8 cellular contexts compared by ENCODE assay signal in genomic region chr5:179801304-179802206, GRCh38. TPM values are rescaled to one million over a fixed set of nuclear protein-coding genes. Genes with fewer than 3 reads are reported as not detected.
DNase-seq lines count a peak whose midpoint lies in the region; ATAC-seq and TF ChIP-seq lines count a peak whose summit lies in the region.

No MANE protein-coding gene starts in this region.

- no peak overlapping the region for H3K4me3 ChIP-seq in Jurkat, Clone E6-1 (ENCODE audit: low read length)
- no peak overlapping the region for H3K4me3 ChIP-seq in neural cell (ENCODE audit: low read length)
- H3K4me3 ChIP-seq in thoracic aorta = no peak overlapping the region

- ATAC-seq in GM18511 (IDR thresholded peaks at IDR 0.05; ENCODE audit: unreplicated experiment) = peak; percentile 43
- ATAC-seq in effector memory CD8-positive, alpha-beta T cell (replicated peaks) = peak; percentile 58
- ATAC-seq in thoracic aorta (ENCODE audit: insufficient number of reproducible peaks, low FRiP score, low read depth) = no peak
- no peak for ATAC-seq in HG03097 (IDR thresholded peaks at IDR 0.05; ENCODE audit: low FRiP score, unreplicated experiment)
- no peak for ATAC-seq in HG02571 (IDR thresholded peaks at IDR 0.05; ENCODE audit: unreplicated experiment)

- H3K4me1 ChIP-seq in thoracic aorta (ENCODE audit: control insufficient read depth in 1 of 2, low read depth in 2 of 2) = peaks cover 19 to 34% of the 10 kb centered on the region in 2 donors

- peaks cover 42% of the 10 kb centered on the region for H3K36me3 Mint-ChIP-seq in effector memory CD8-positive, alpha-beta T cell (ENCODE audit: insufficient read depth)

- H3K9me3 ChIP-seq in neural cell (ENCODE audit: low read length) = no peaks in the 10 kb centered on the region
- H3K9me3 ChIP-seq in thoracic aorta = no peaks in the 10 kb centered on the region

- H3K27me3 ChIP-seq in neural cell (ENCODE audit: insufficient read depth, low read depth, low read length) (no peaks in the 10 kb centered on the region), thoracic aorta (replicated peaks; ENCODE audit: insufficient read depth) (no peaks in the 10 kb centered on the region)

- H3K27me3 Mint-ChIP-seq in effector memory CD8-positive, alpha-beta T cell = no peaks in the 10 kb centered on the region

- no peak overlapping the region for H2AFZ ChIP-seq in neural cell (ENCODE audit: low read depth, low read length)

- TF ChIP-seq CTCF in neural cell (IDR thresholded peaks at IDR 0.05; ENCODE audit: poor library complexity, severe bottlenecking) = peak; percentile 21
- TF ChIP-seq CTCF in thoracic aorta (IDR thresholded peaks at IDR 0.05) = peak; percentile 54

- H4K20me1 ChIP-seq in neural cell (ENCODE audit: insufficient read depth) = no peaks in the 10 kb centered on the region

- peak overlapping the region in 1 of 2 donors; percentile 10 for H3K4me3 Mint-ChIP-seq in effector memory CD8-positive, alpha-beta T cell

- no peak overlapping the region for H3K9ac ChIP-seq in neural cell (ENCODE audit: low read length)

- H3K36me3 ChIP-seq in neural cell (ENCODE audit: insufficient read depth, low read length) (no peaks in the 10 kb centered on the region), thoracic aorta (peaks cover 32% of the 10 kb centered on the region)

- DNase-seq in Jurkat, Clone E6-1 (ENCODE audit: low read depth, low spot score) = peak; percentile 49
- peak; percentile 92 for DNase-seq in activated CD4-positive, alpha-beta T cell treated with anti-CD3 and anti-CD28 coated beads, Interleukin-2, amount 50 U/mL, for 48 hours
- DNase-seq in effector memory CD8-positive, alpha-beta T cell = peak; percentile 80 to 81 (median 81)
- no peak for DNase-seq in thoracic aorta (ENCODE audit: low spot score)

- TF ChIP-seq EP300 in neural cell (conservative IDR thresholded peaks at IDR 0.05; ENCODE audit: poor library complexity, severe bottlenecking) = no peak

- no peaks in the 10 kb centered on the region for H3K79me2 ChIP-seq in neural cell (replicated peaks; ENCODE audit: insufficient read depth, low read length)

- TF ChIP-seq RAD21 in neural cell (conservative IDR thresholded peaks at IDR 0.05) = no peak

- no peaks in the 10 kb centered on the region for H3F3A ChIP-seq in neural cell (ENCODE audit: insufficient read depth, low read length, poor library complexity, severe bottlenecking)

- H3K27ac ChIP-seq in neural cell (ENCODE audit: low read length) (no peak overlapping the region), thoracic aorta (no peak overlapping the region)

- H3K4me1 Mint-ChIP-seq in effector memory CD8-positive, alpha-beta T cell (ENCODE audit: low read depth in 2 of 2) = peaks cover 29 to 37% of the 10 kb centered on the region in 2 donors

- H3K27ac Mint-ChIP-seq in effector memory CD8-positive, alpha-beta T cell = peak overlapping the region in 1 of 2 donors; percentile 70

- no peaks in the 10 kb centered on the region for H3K9me2 ChIP-seq in neural cell (ENCODE audit: insufficient read depth, low read length)

- H3K4me2 ChIP-seq in neural cell (ENCODE audit: low read length) = no peak overlapping the region

- H3K9me3 Mint-ChIP-seq in effector memory CD8-positive, alpha-beta T cell = no peaks in the 10 kb centered on the region

TF ChIP-seq in neural cell, 6 proteins besides CTCF, POLR2A, EP300 and RAD21:
- TF ChIP-seq POLR2AphosphoS5 (IDR thresholded peaks at IDR 0.05) (no peak), SMC3 (conservative IDR thresholded peaks at IDR 0.05; ENCODE audit: poor library complexity) (no peak), MXI1 (conservative IDR thresholded peaks at IDR 0.05; ENCODE audit: poor library complexity, severe bottlenecking) (no peak), TAF1 (IDR thresholded peaks at IDR 0.05; ENCODE audit: low read depth) (no peak), EZH2 (IDR thresholded peaks at IDR 0.05; ENCODE audit: borderline replicate concordance, insufficient read depth, low read length, poor library complexity, severe bottlenecking) (no peak), REST (IDR thresholded peaks at IDR 0.05; ENCODE audit: borderline replicate concordance) (no peak)
TF ChIP-seq in neural cell: peak in this region for 0.

RNA-seq across cellular contexts. Expression of gene MGAT4B, which starts 5.1 kb away (rescaled TPM):
- polyA plus RNA-seq in Jurkat, Clone E6-1 (2012; ENCODE audit: insufficient read depth, insufficient read length) = 57.3 TPM
- 70.6 and 83.7 TPM in 2 replicates for polyA plus RNA-seq in neural cell
- polyA minus RNA-seq in neural cell = 46.0 and 56.5 TPM in 2 replicates
- total RNA-seq in thoracic aorta = 10 to 100 TPM; 66.5 to 87.7 TPM

RNA-seq across cellular contexts. Expression of gene LTC4S, which starts 7.8 kb away (rescaled TPM):
- 1.9 TPM for polyA plus RNA-seq in Jurkat, Clone E6-1 (2012; ENCODE audit: insufficient read depth, insufficient read length)
- 5.9 TPM in 1 of 2 replicates, not detected in the other for polyA plus RNA-seq in neural cell
- not detected in 2 replicates for polyA minus RNA-seq in neural cell
- total RNA-seq in thoracic aorta = 1 to 10 TPM; 4.9 to 6.6 TPM

RNA-seq across cellular contexts. Expression of gene SQSTM1, which starts 19.1 kb away (rescaled TPM):
- 43.5 TPM for polyA plus RNA-seq in Jurkat, Clone E6-1 (2012; ENCODE audit: insufficient read depth, insufficient read length)
- 64.5 and 77.6 TPM in 2 replicates for polyA plus RNA-seq in neural cell
- 66.7 and 79.6 TPM in 2 replicates for polyA minus RNA-seq in neural cell
- 100 to 1,000 TPM; 375 to 469 TPM for total RNA-seq in thoracic aorta

RNA-seq across cellular contexts. Expression of gene MRNIP, which starts 57.1 kb away (rescaled TPM):
- polyA plus RNA-seq in Jurkat, Clone E6-1 (2012; ENCODE audit: insufficient read depth, insufficient read length) = 17.1 TPM
- 121 and 155 TPM in 2 replicates for polyA plus RNA-seq in neural cell
- 56.0 and 59.3 TPM in 2 replicates for polyA minus RNA-seq in neural cell
- total RNA-seq in thoracic aorta = 10 to 100 TPM; 46.2 to 54.2 TPM

Comparison
In these comparisons a context has a peak if more than half of its experiments do, and no peak if none do; other contexts are left out.
1. ATAC-seq: peak in GM18511 (single experiment) and effector memory CD8-positive, alpha-beta T cell (single experiment); none in thoracic aorta (single experiment), HG03097 (single experiment) and HG02571 (single experiment).